8 cellular contexts compared by ENCODE assay signal in the genomic region with DNA sequence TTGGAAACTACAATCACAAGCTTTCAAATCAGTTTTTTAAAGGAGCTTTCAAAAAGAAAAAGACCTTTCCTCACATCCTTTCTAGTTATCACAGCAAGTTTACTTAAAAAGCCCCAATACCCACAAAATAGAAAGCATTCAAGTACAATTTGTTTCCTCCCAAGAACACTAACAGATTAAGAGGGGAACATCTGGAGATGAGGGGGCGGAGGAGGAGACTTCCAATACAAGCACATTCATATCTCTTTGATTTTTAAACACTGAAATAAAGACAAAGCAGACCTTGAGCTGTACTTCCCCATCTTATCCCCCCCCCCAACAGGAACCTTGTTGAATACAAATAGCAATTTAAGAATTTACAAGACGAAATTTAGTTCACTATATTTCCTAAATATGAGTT. TPM values are rescaled to one million over a fixed set of nuclear protein-coding genes. Genes with fewer than 3 reads are reported as not detected.
A peak's percentile ranks its signal among the peaks of the same experiment; 100 is the strongest.
DNase-seq lines count a peak whose midpoint lies in the region; ATAC-seq and TF ChIP-seq lines count a peak whose summit lies in the region.

No MANE protein-coding gene starts in this region.

- no peak for TF ChIP-seq EP300 in esophagus muscularis mucosa (IDR thresholded peaks at IDR 0.05)

- TF ChIP-seq CTCF in GM12864 (IDR thresholded peaks at IDR 0.05; ENCODE audit: low read depth, low read length, missing control alignments) (no peak), Peyer's patch (IDR thresholded peaks at IDR 0.05) (no peak), esophagus muscularis mucosa (IDR thresholded peaks at IDR 0.05) (no peak), retinal pigment epithelial cell (conservative IDR thresholded peaks at IDR 0.05; ENCODE audit: low read depth, low read length) (no peak)

- H3K4me1 ChIP-seq in Peyer's patch (peaks cover 0 to 58% (median 11%) of the 10 kb centered on the region in 4 donors), esophagus muscularis mucosa (peaks cover 58 to 67% (median 63%) of the 10 kb centered on the region in 4 donors)

- H3K36me3 ChIP-seq in Peyer's patch = no peaks in the 10 kb centered on the region
- no peaks in the 10 kb centered on the region for H3K36me3 ChIP-seq in esophagus muscularis mucosa

- 7% methylated on average over 2 of the region's 2 CpGs for WGBS in esophagus muscularis mucosa

- peak overlapping the region in 2 of 4 donors; percentile 93 to 97 for H3K27ac ChIP-seq in Peyer's patch
- H3K27ac ChIP-seq in esophagus muscularis mucosa (replicated peaks in 1 of 4) = peak overlapping the region in 3 of 4 donors; percentile 95 to 98 (median 97)

- TF ChIP-seq POLR2A in Peyer's patch (IDR thresholded peaks at IDR 0.05) (no peak), esophagus muscularis mucosa (IDR thresholded peaks at IDR 0.05; ENCODE audit: low read depth) (no peak)

- H3K4me3 ChIP-seq in GM12864 (ENCODE audit: low read depth, low read length) = peak overlapping the region; percentile 79
- H3K4me3 ChIP-seq in Peyer's patch = peak overlapping the region in 3 of 4 donors; percentile 1 to 96 (median 81)
- peak overlapping the region; percentile 72 to 88 (median 84) for H3K4me3 ChIP-seq in esophagus muscularis mucosa
- H3K4me3 ChIP-seq in retinal pigment epithelial cell (ENCODE audit: low read length) = peak overlapping the region; percentile 99

- DNase-seq in GM12864 (ENCODE audit: low read depth) = no peak
- DNase-seq in Peyer's patch = no peak
- no peak for DNase-seq in esophagus muscularis mucosa (ENCODE audit: extremely low spot score)
- DNase-seq in retinal pigment epithelial cell (ENCODE audit: low read depth) = no peak
- no peak for DNase-seq in NCI-H187 (lab: John Stamatoyannopoulos, UW)

- intact Hi-C loops in esophagus muscularis mucosa (cut with DNase I) = loop anchor here (2.0 kb wide), 1 partner anchor 31 kb away; no protein-coding TSS in a partner anchor

- no peak for ATAC-seq in GM18498 (IDR thresholded peaks at IDR 0.05; ENCODE audit: unreplicated experiment)
- no peak for ATAC-seq in GM21515 (IDR thresholded peaks at IDR 0.05; ENCODE audit: unreplicated experiment)
- no peak for ATAC-seq in GM21360 (IDR thresholded peaks at IDR 0.05; ENCODE audit: unreplicated experiment)

- H3K27me3 ChIP-seq in Peyer's patch = no peaks in the 10 kb centered on the region
- no peaks in the 10 kb centered on the region for H3K27me3 ChIP-seq in esophagus muscularis mucosa

- H3K9me3 ChIP-seq in Peyer's patch (no peaks in the 10 kb centered on the region), esophagus muscularis mucosa (no peaks in the 10 kb centered on the region)

RNA-seq across cellular contexts. Expression of gene YWHAE, which starts 2.0 kb away (rescaled TPM):
- total RNA-seq in Peyer's patch = 100 to 1,000 TPM; 317 to 474 (median 395) TPM
- total RNA-seq in esophagus muscularis mucosa = 100 to 1,000 TPM; 329 to 408 (median 364) TPM

RNA-seq across cellular contexts. Expression of gene CRK, which starts 58.0 kb away (rescaled TPM):
- total RNA-seq in Peyer's patch (10 to 100 TPM; 33.0 to 66.2 (median 59.5) TPM), esophagus muscularis mucosa (100 to 1,000 TPM in 1 of 4 donors, 10 to 100 TPM in 3; 59.8 to 102 (median 75.7) TPM)
